9 cellular contexts compared by ENCODE assay signal in the genomic region with DNA sequence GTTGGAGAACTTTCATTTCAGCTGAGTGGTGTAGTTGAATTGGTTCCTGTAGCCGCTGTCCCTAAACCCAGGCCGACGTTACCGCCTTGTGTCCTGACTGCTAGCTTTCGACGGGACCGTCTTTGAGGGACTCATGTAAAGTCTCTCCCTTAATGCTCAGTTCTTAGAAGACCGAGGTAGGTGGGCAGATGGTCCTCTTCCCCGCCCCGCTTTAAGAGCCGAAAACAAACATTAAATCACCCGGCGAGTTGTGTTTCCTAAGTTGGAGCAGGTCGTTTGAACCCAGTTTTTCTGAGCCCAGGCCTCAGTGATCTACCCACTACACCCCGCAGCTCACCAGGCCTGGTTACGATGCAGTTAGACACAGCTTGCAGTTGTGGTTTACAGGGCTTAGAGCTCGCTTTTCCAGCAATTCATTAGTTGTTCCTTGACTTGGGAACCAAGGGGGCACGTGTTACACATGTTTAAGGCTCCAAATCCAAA. TPM values are rescaled to one million over a fixed set of nuclear protein-coding genes. Genes with fewer than 3 reads are reported as not detected.
DNase-seq lines count a peak whose midpoint lies in the region; ATAC-seq, FAIRE-seq and TF ChIP-seq lines count a peak whose summit lies in the region.
"Had no signal": no experiment of that assay in that cellular context is flagged by ENCODE, and none has a peak within 500 bp of the region (broad histone marks: within the 10 kb centered on the region; RNA-seq: fewer than 3 reads in every experiment).

No MANE protein-coding gene starts in this region.

- H4K20me1 ChIP-seq in GM12878 (ENCODE audit: control insufficient read depth, insufficient read depth) (no peaks in the 10 kb centered on the region), smooth muscle cell (ENCODE audit: low read depth) (no peaks in the 10 kb centered on the region)

- TF ChIP-seq CTCF in C4-2B (conservative IDR thresholded peaks at IDR 0.05) (no peak), Panc1 (IDR thresholded peaks at IDR 0.05) (no peak), GM12878 (IDR thresholded peaks at IDR 0.05 in 2 of 3, conservative IDR thresholded peaks at IDR 0.05 in 1 of 3; ENCODE audit: control insufficient read depth in 2 of 3, extremely low read depth in 1 of 3, insufficient read depth in 1 of 3, low read depth in 3 of 3, low read length in 3 of 3) (no peak), smooth muscle cell (IDR thresholded peaks at IDR 0.05; ENCODE audit: borderline replicate concordance, insufficient read depth, poor library complexity, severe bottlenecking) (no peak)

- no peak for FAIRE-seq in GM12878 (lab: Jason Lieb, UNC)
- FAIRE-seq: TTC549 had no signal

- SMC1A ChIA-PET in GM12878 (lab: Charles Lee; ENCODE audit: uncharacterized antibody, unreplicated experiment) = interaction anchor here (1.0 to 3.6 kb wide), 6 partner anchors 10 to 359 kb away, joined by 3 to 15 read pairs (median 4); no protein-coding TSS in a partner anchor

- intact Hi-C loops in Panc1 (cut with micrococcal nuclease; ENCODE audit: unreplicated experiment) = no loop called here
- intact Hi-C loops in GM12878 (cut with micrococcal nuclease; ENCODE audit: unreplicated experiment) = loop anchor here (10.0 kb wide), 1 partner anchor 77 kb away; no protein-coding TSS in a partner anchor

- H3K9me3 ChIP-seq in Panc1 (ENCODE audit: control insufficient read depth, insufficient read depth, low read depth, low read length) = no peaks in the 10 kb centered on the region
- H3K9me3 ChIP-seq in GM12878 (replicated peaks; ENCODE audit: control insufficient read depth, insufficient read depth, low read length) = no peaks in the 10 kb centered on the region
- H3K9me3 ChIP-seq in iPS-20b (ENCODE audit: insufficient read depth, low read depth, low read length) = no peaks in the 10 kb centered on the region
- no peaks in the 10 kb centered on the region for H3K9me3 ChIP-seq in smooth muscle cell (replicated peaks; ENCODE audit: low read depth)

- BruUV-seq in Panc1 (replicated peaks; lab: Mats Ljungman, UMichigan) (no TSS peak), GM12878 (replicated peaks; lab: Mats Ljungman, UMichigan) (no TSS peak)

- H3K4me1 ChIP-seq in Panc1 (ENCODE audit: control insufficient read depth, insufficient read depth, low read length) (peaks cover 14% of the 10 kb centered on the region), GM12878 (ENCODE audit: control insufficient read depth, insufficient read depth, low read length) (peaks cover 14% of the 10 kb centered on the region), iPS-20b (ENCODE audit: insufficient read depth, low read length) (peaks cover 11% of the 10 kb centered on the region; the same call in 1 of the 2 replicates), smooth muscle cell (ENCODE audit: low read depth) (peaks cover 9% of the 10 kb centered on the region)

- POLR2A ChIA-PET in Panc1 (lab: Charles Lee) (no interaction called here), GM12878 (lab: Charles Lee) (interaction anchor here (0.5 to 1.7 kb wide), 4 partner anchors 11 to 1947 kb away, joined by 3 to 4 read pairs (median 3); no protein-coding TSS in a partner anchor)

- TF ChIP-seq POLR2A in GM12878 (IDR thresholded peaks at IDR 0.05; ENCODE audit: low read depth, low read length) = no peak

- H3K27me3 ChIP-seq in Panc1 (ENCODE audit: control insufficient read depth, insufficient read depth, low read length) (no peaks in the 10 kb centered on the region), GM12878 (replicated peaks in 1 of 2; ENCODE audit: control insufficient read depth in 2 of 2, insufficient read depth in 2 of 2, low read length in 1 of 2) (no peaks in the 10 kb centered on the region), iPS-20b (ENCODE audit: insufficient read depth, low read length) (no peaks in the 10 kb centered on the region), smooth muscle cell (ENCODE audit: low read depth) (no peaks in the 10 kb centered on the region)

- no peak for TF ChIP-seq EP300 in GM12878 (IDR thresholded peaks at IDR 0.05; ENCODE audit: borderline replicate concordance in 1 of 2, control insufficient read depth in 1 of 2, low read depth in 2 of 2, low read length in 2 of 2)

- peak overlapping the region; percentile 87 for H3K27ac ChIP-seq in C4-2B
- H3K27ac ChIP-seq in Panc1 (ENCODE audit: low read length) = peak overlapping the region; percentile 93
- H3K27ac ChIP-seq in GM12878 (ENCODE audit: control insufficient read depth, insufficient read depth) = peak overlapping the region; percentile 84
- H3K27ac ChIP-seq in iPS-20b (ENCODE audit: low read length) = peak overlapping the region; percentile 31
- peak overlapping the region; percentile 76 for H3K27ac ChIP-seq in smooth muscle cell (ENCODE audit: low read depth)

- H2AFZ ChIP-seq in GM12878 (ENCODE audit: control insufficient read depth, low read depth, low read length) (peak overlapping the region; percentile 96), smooth muscle cell (ENCODE audit: low read depth) (peak overlapping the region; percentile 100)

- in situ Hi-C loops in Panc1 (cut with HindIII; ENCODE audit: low pct_unique_long_range_greater_than_20kb, low sequenced_read_pairs) (no loop called here), GM12878 (cut with MboI) (no loop called here)

- WGBS in GM12878 (ENCODE audit: insufficient coverage, insufficient replicate concordance, low lambda C conversion rate, missing lambda C conversion rate) = 2% methylated on average over 18 of the region's 18 CpGs
- 1% methylated on average over 15 of the region's 18 CpGs for WGBS in smooth muscle cell (ENCODE audit: low lambda C conversion rate)

- H3K36me3 ChIP-seq in Panc1 (ENCODE audit: control insufficient read depth, insufficient read depth, low read length) (0 out of 2 replicates have a peak, but pooled peaks cover 2% of the 10 kb centered on the region), GM12878 (ENCODE audit: control insufficient read depth in 2 of 2, insufficient read depth in 2 of 2, low read length in 1 of 2) (no peaks in the 10 kb centered on the region), iPS-20b (ENCODE audit: insufficient read depth, low read depth, low read length) (peaks cover 4% of the 10 kb centered on the region; the same call in 1 of the 2 replicates), smooth muscle cell (ENCODE audit: low read depth) (no peaks in the 10 kb centered on the region)

- H3F3A ChIP-seq in smooth muscle cell (ENCODE audit: low read depth) = no peaks in the 10 kb centered on the region

- CTCF ChIA-PET in Panc1 (lab: Charles Lee) (no interaction called here), GM12878 (lab: Yijun Ruan, JAX) (interaction anchor here (0.5 to 1.6 kb wide), 5 partner anchors 9 to 330 kb away, joined by 3 to 4 read pairs (median 3); no protein-coding TSS in a partner anchor)

- H3K4me2 ChIP-seq in GM12878 (ENCODE audit: control insufficient read depth, insufficient read depth) (peak overlapping the region; percentile 99), smooth muscle cell (peak overlapping the region; percentile 98)

- peak; percentile 5 for ATAC-seq in GM18861 (IDR thresholded peaks at IDR 0.05; ENCODE audit: unreplicated experiment)
- ATAC-seq in HG03045 (IDR thresholded peaks at IDR 0.05; ENCODE audit: unreplicated experiment) = peak; percentile 25
- ATAC-seq in Panc1 = peak; percentile 62
- peak; percentile 48 for ATAC-seq in GM12878

- RAD21 ChIA-PET in GM12878 (lab: Charles Lee; ENCODE audit: unreplicated experiment) = interaction anchor here (0.6 to 1.7 kb wide), 2 partner anchors 9 to 1399 kb away, joined by 3 to 5 read pairs; no protein-coding TSS in a partner anchor

- no peak for DNase-seq in Panc1 (ENCODE audit: low read depth, low spot score)
- DNase-seq in GM12878 (ENCODE audit: low read depth, low spot score) = no peak
- DNase-seq in smooth muscle cell (lab: John Stamatoyannopoulos, UW; ENCODE audit: unreplicated experiment) = no peak
- DNase-seq in NCI-H2029 treated with DMSO at 0.1 percent for 48 hours (lab: John Stamatoyannopoulos, UW) = no peak

- peaks cover 46% of the 10 kb centered on the region for H3K79me2 ChIP-seq in GM12878 (ENCODE audit: control insufficient read depth, insufficient read depth, low read length)
- H3K79me2 ChIP-seq in smooth muscle cell (ENCODE audit: low read depth) = peaks cover 48% of the 10 kb centered on the region

- peak overlapping the region; percentile 97 to 98 for H3K4me3 ChIP-seq in Panc1 (ENCODE audit: low read depth in 2 of 2, low read length in 2 of 2)
- H3K4me3 ChIP-seq in GM12878 = peak overlapping the region; percentile 86
- H3K4me3 ChIP-seq in iPS-20b (ENCODE audit: low read length) = peak overlapping the region; percentile 100
- H3K4me3 ChIP-seq in smooth muscle cell = peak overlapping the region; percentile 91

- TF ChIP-seq RAD21 in GM12878 (IDR thresholded peaks at IDR 0.05; ENCODE audit: insufficient read depth, low read depth, low read length) = no peak

- H3K9ac ChIP-seq in GM12878 (ENCODE audit: control insufficient read depth, insufficient read depth, low read length) (peak overlapping the region; percentile 84), iPS-20b (ENCODE audit: low read depth, low read length) (peak overlapping the region; percentile 98), smooth muscle cell (ENCODE audit: low read depth) (peak overlapping the region; percentile 89)

TF ChIP-seq in GM12878, 131 proteins besides CTCF, POLR2A, EP300 and RAD21 (continues in another document):
- 0 out of 4 replicates have a peak, but pooled peaks of 1 of the 2 experiments have one; percentile 23 for TF ChIP-seq BHLHE40 (IDR thresholded peaks at IDR 0.05; ENCODE audit: borderline replicate concordance in 1 of 2, low read depth in 2 of 2, low read length in 1 of 2)
- no peak for TF ChIP-seq ZNF207 (IDR thresholded peaks at IDR 0.05; ENCODE audit: borderline replicate concordance)

RNA-seq across cellular contexts. Expression of gene NEDD1, which starts 0.7 kb away (rescaled TPM):
- total RNA-seq in Panc1 (2021; ENCODE audit: unreplicated experiment) = 30.3 TPM
- 12.6 TPM for polyA plus RNA-seq in Panc1 (2012; ENCODE audit: insufficient read length)
- 32.3 and 41.8 TPM in 2 replicates for total RNA-seq in GM12878 (2013; cell fraction: nucleolus; rRNA removed)
- total RNA-seq in GM12878 (2014; rRNA removed) = 27.4 and 29.9 TPM in 2 replicates
- 35.1 and 36.2 TPM in 2 replicates for total RNA-seq in GM12878 (2014; rRNA removed; fragmentation: Illumina TruSeq; extraction: Trizol)
- total RNA-seq in GM12878 (2021) = 27.2 and 28.9 TPM in 2 replicates
- 8.0 TPM for polyA plus RNA-seq in GM12878 (2011; ENCODE audit: low read depth)
- polyA plus RNA-seq in GM12878 (2011; rRNA removed) = 52.6 and 66.7 TPM in 2 replicates
- 15.8 and 17.3 TPM in 2 replicates for polyA plus RNA-seq in GM12878 (2011; cell fraction: cytosol; rRNA removed)
- 15.3 and 16.4 TPM in 2 replicates for polyA plus RNA-seq in GM12878 (2011; cell fraction: nucleus; rRNA removed)
- 8.6 and 13.1 TPM in 2 replicates for polyA plus RNA-seq in GM12878 (2012)
- 30.0 and 34.3 TPM in 2 replicates for polyA plus RNA-seq in GM12878 (2014; fragmentation: Illumina TruSeq; extraction: Trizol)
- polyA plus RNA-seq in GM12878 (2014; fragmentation: Nextera tagmentation; extraction: Ambion mirVana) = 10 to 100 TPM; 18.5 to 21.9 TPM
- polyA plus RNA-seq in GM12878 (2014; rRNA removed) = 14.1 and 15.9 TPM in 2 replicates
- 10 to 100 TPM; 35.9 to 36.5 TPM for polyA plus RNA-seq in GM12878 (2016; fragmentation: Nextera tagmentation; extraction: Ambion mirVana)
- polyA minus RNA-seq in GM12878 (2011; rRNA and poly(A)+ RNA removed) = 64.4 and 112 TPM in 2 replicates
- polyA minus RNA-seq in GM12878 (2011; cell fraction: cytosol; rRNA and poly(A)+ RNA removed) = 19.9 and 21.5 TPM in 2 replicates
- 26.4 and 40.0 TPM in 2 replicates for polyA minus RNA-seq in GM12878 (2011; cell fraction: nucleus; rRNA and poly(A)+ RNA removed)
- total RNA-seq in smooth muscle cell = 54.0 and 60.7 TPM in 2 replicates
- 20.6 and 22.1 TPM in 2 replicates for polyA plus RNA-seq in smooth muscle cell

Comparison
In these comparisons a context has a peak if more than half of its experiments do, and no peak if none do; other contexts are left out.
1. H3K27ac ChIP-seq: peak in every context shown above with its lines; median percentile 93 in Panc1; 87 in C4-2B; 84 in GM12878; 76 in smooth muscle cell; 31 in iPS-20b.
2. ATAC-seq: peak in every context shown above with its lines; median percentile 62 in Panc1; 48 in GM12878; 25 in HG03045; 5 in GM18861.